Comparison of ENCODE assay signal across 14 cellular contexts in genomic region chr14:29243355-29243754, GRCh38.
DNase-seq lines count a peak whose midpoint lies in the region; ATAC-seq, FAIRE-seq and TF ChIP-seq lines count a peak whose summit lies in the region.
"Had no signal": no experiment of that assay in that cellular context is flagged by ENCODE, and none has a peak within 500 bp of the region (broad histone marks: within the 10 kb centered on the region; RNA-seq: fewer than 3 reads in every experiment).

No MANE protein-coding gene starts in this region.

- CTCF ChIA-PET in activated CD4-positive, alpha-beta T cell treated with anti-CD3 and anti-CD28 coated beads, Interleukin-2, amount 10 ng/mL, durations not matched to agents 7 days and 5 days (lab: Charles Lee), result no interaction called here

- no peaks in the 10 kb centered on the region for H3K4me1 Mint-ChIP-seq in activated CD4-positive, alpha-beta T cell treated with anti-CD3 and anti-CD28 coated beads, Interleukin-2, amount 10 ng/mL, durations not matched to agents 7 days and 5 days

- peak; percentile 58 for FAIRE-seq in HTR-8/SVneo (lab: Jason Lieb, UNC)
- FAIRE-seq in bronchial epithelial cell (lab: Jason Lieb, UNC), result no peak
- FAIRE-seq: TTC549 had no signal

- no peaks in the 10 kb centered on the region for H3K27me3 Mint-ChIP-seq in activated CD4-positive, alpha-beta T cell treated with anti-CD3 and anti-CD28 coated beads, Interleukin-2, amount 10 ng/mL, durations not matched to agents 7 days and 5 days
- H3K27me3 Mint-ChIP-seq: effector memory CD8-positive, alpha-beta T cell had no signal

- POLR2A ChIA-PET in activated CD4-positive, alpha-beta T cell treated with anti-CD3 and anti-CD28 coated beads, Interleukin-2, amount 10 ng/mL, durations not matched to agents 7 days and 5 days (lab: Charles Lee), result no interaction called here

- TF ChIP-seq CTCF in bronchial epithelial cell (IDR thresholded peaks at IDR 0.05; ENCODE audit: insufficient read depth, low read length, severe bottlenecking), result no peak

- H3K4me3 Mint-ChIP-seq in activated CD4-positive, alpha-beta T cell treated with anti-CD3 and anti-CD28 coated beads, Interleukin-2, amount 10 ng/mL, durations not matched to agents 7 days and 5 days, result no peak overlapping the region
- H3K4me3 Mint-ChIP-seq: effector memory CD8-positive, alpha-beta T cell had no signal

- no peak for ATAC-seq in GM21717 (IDR thresholded peaks at IDR 0.05; ENCODE audit: unreplicated experiment)
- ATAC-seq: effector memory CD8-positive, alpha-beta T cell had no signal

- no peak overlapping the region for H3K4me3 ChIP-seq in bronchial epithelial cell (ENCODE audit: low read depth, low read length)
- H3K4me3 ChIP-seq: SK-N-MC, transverse colon had no signal

- no peaks in the 10 kb centered on the region for H3K36me3 ChIP-seq in bronchial epithelial cell (ENCODE audit: control insufficient read depth, insufficient read depth, low read length)
- H3K36me3 ChIP-seq: transverse colon had no signal

- no peaks in the 10 kb centered on the region for H3K27me3 ChIP-seq in bronchial epithelial cell (ENCODE audit: control insufficient read depth, insufficient read depth, low read length)
- H3K27me3 ChIP-seq: transverse colon had no signal

- H3K36me3 Mint-ChIP-seq in activated CD4-positive, alpha-beta T cell treated with anti-CD3 and anti-CD28 coated beads, Interleukin-2, amount 10 ng/mL, durations not matched to agents 7 days and 5 days (ENCODE audit: low read depth), result no peaks in the 10 kb centered on the region

- H3K9me3 Mint-ChIP-seq in activated CD4-positive, alpha-beta T cell treated with anti-CD3 and anti-CD28 coated beads, Interleukin-2, amount 10 ng/mL, durations not matched to agents 7 days and 5 days, result peaks cover 9% of the 10 kb centered on the region

- DNase-seq in AG20443 (ENCODE audit: low spot score) (peak; percentile 13), HTR-8/SVneo (ENCODE audit: insufficient read length, low spot score) (no peak), bronchial epithelial cell (ENCODE audit: low read depth) (peak; percentile 70), kidney tubule cell (ENCODE audit: low spot score) (peak; percentile 64), NCI-H510A treated with DMSO at 0.1 percent for 48 hours (lab: John Stamatoyannopoulos, UW) (no peak), DMS53 (lab: John Stamatoyannopoulos, UW) (no peak)
- no peak for DNase-seq in activated CD4-positive, alpha-beta T cell treated with anti-CD3 and anti-CD28 coated beads, Interleukin-2, amount 10 ng/mL, durations not matched to agents 7 days and 5 days
- DNase-seq: activated CD4-positive, alpha-beta T cell treated with anti-CD3 and anti-CD28 coated beads, Interleukin-2, amount 50 U/mL, for 48 hours; effector memory CD8-positive, alpha-beta T cell; left cardiac atrium; transverse colon had no signal

- H3K27ac Mint-ChIP-seq in activated CD4-positive, alpha-beta T cell treated with anti-CD3 and anti-CD28 coated beads, Interleukin-2, amount 10 ng/mL, durations not matched to agents 7 days and 5 days, result no peak overlapping the region
- H3K27ac Mint-ChIP-seq: effector memory CD8-positive, alpha-beta T cell had no signal

Comparison
In these comparisons a context has a peak if more than half of its experiments do, and no peak if none do; other contexts are left out.
1. DNase-seq: peak in AG20443 (single experiment), bronchial epithelial cell (single experiment) and kidney tubule cell (single experiment); none in HTR-8/SVneo (single experiment), activated CD4-positive, alpha-beta T cell treated with anti-CD3 and anti-CD28 coated beads, Interleukin-2, amount 10 ng/mL, durations not matched to agents 7 days and 5 days (single experiment), NCI-H510A treated with DMSO at 0.1 percent for 48 hours (single experiment) and DMS53 (single experiment).